30 cellular contexts compared by ENCODE assay signal in genomic region chr17:36741019-36741902, GRCh38.
"Had no signal": no experiment of that assay in that cellular context is flagged by ENCODE, and none has a peak within 500 bp of the region (broad histone marks: within the 10 kb centered on the region; RNA-seq: fewer than 3 reads in every experiment).

No MANE protein-coding gene starts in this region.

- H3K27ac Mint-ChIP-seq: activated CD4-positive, alpha-beta memory T cell treated with anti-CD3 and anti-CD28 coated beads, Interleukin-2, amount 10 ng/mL, durations not matched to agents 7 days and 5 days; activated CD4-positive, alpha-beta T cell treated with anti-CD3 and anti-CD28 coated beads, Interleukin-2, amount 10 ng/mL, durations not matched to agents 24 days and 14 days; activated CD8-positive, alpha-beta memory T cell treated with anti-CD3 and anti-CD28 coated beads, Interleukin-2, amount 10 ng/mL, durations not matched to agents 7 days and 5 days; activated naive CD8-positive, alpha-beta T cell treated with anti-CD3 and anti-CD28 coated beads for 36 hours; activated T-cell treated with anti-CD3 and anti-CD28 coated beads, Interleukin-2, amount 50 U/mL, for 72 hours; T-helper 17 cell had no signal

- H3K4me1 ChIP-seq: adrenal gland, body of pancreas, colonic mucosa, gastroesophageal sphincter, vagina had no signal

- H3K36me3 ChIP-seq: adrenal gland, cardiac muscle cell, colonic mucosa, gastroesophageal sphincter, thoracic aorta, vagina, WERI-Rb-1 had no signal

- H3K4me1 Mint-ChIP-seq: activated CD4-positive, alpha-beta memory T cell treated with anti-CD3 and anti-CD28 coated beads, Interleukin-2, amount 10 ng/mL, durations not matched to agents 7 days and 5 days; activated CD4-positive, alpha-beta T cell treated with anti-CD3 and anti-CD28 coated beads, Interleukin-2, amount 10 ng/mL, durations not matched to agents 24 days and 14 days; activated CD8-positive, alpha-beta memory T cell treated with anti-CD3 and anti-CD28 coated beads, Interleukin-2, amount 10 ng/mL, durations not matched to agents 7 days and 5 days; activated naive CD8-positive, alpha-beta T cell treated with anti-CD3 and anti-CD28 coated beads for 36 hours had no signal

- DNase-seq: activated CD4-positive, alpha-beta memory T cell treated with anti-CD3 and anti-CD28 coated beads, Interleukin-2, amount 10 ng/mL, durations not matched to agents 7 days and 5 days; activated CD4-positive, alpha-beta T cell treated with anti-CD3 and anti-CD28 coated beads, Interleukin-2, amount 10 ng/mL, durations not matched to agents 24 days and 14 days; activated CD4-positive, CD25-positive, alpha-beta regulatory T cell treated with anti-CD3 and anti-CD28 coated beads, Interleukin-2, amount 50 U/mL, for 72 hours; activated CD8-positive, alpha-beta memory T cell treated with anti-CD3 and anti-CD28 coated beads, Interleukin-2, amount 10 ng/mL, durations not matched to agents 7 days and 5 days; activated naive CD4-positive, alpha-beta T cell; activated naive CD8-positive, alpha-beta T cell treated with anti-CD3 and anti-CD28 coated beads for 36 hours; activated T-cell treated with anti-CD3 and anti-CD28 coated beads, Interleukin-2, amount 50 U/mL, for 72 hours; adrenal gland; body of pancreas; cerebellar nuclear complex; colonic mucosa; effector memory CD4-positive, alpha-beta T cell; head of caudate nucleus; hippocampal formation; immature natural killer cell; kidney; left colon; midbrain; right cardiac atrium; stimulated activated CD4-positive, alpha-beta T cell treated with anti-CD3 and anti-CD28 coated beads, Interleukin-2, amount 100 ng/mL, for 48 hours; stimulated activated naive CD8-positive, alpha-beta T cell treated with anti-CD3 and anti-CD28 coated beads, Interleukin-15, Interleukin-2, amounts not matched to agents 100 U/mL and 50 U/mL, for 24 hours; T-helper 17 cell; T1000; trophoblast cell; WERI-Rb-1 had no signal

- ATAC-seq: activated CD8-positive, alpha-beta memory T cell treated with anti-CD3 and anti-CD28 coated beads, Interleukin-2, amount 10 ng/mL, durations not matched to agents 7 days and 5 days; activated T-cell treated with anti-CD3 and anti-CD28 coated beads, Interleukin-2, amount 50 U/mL, for 72 hours; body of pancreas; gastroesophageal sphincter; left colon; naive thymus-derived CD8-positive, alpha-beta T cell; right cardiac atrium; stimulated activated naive CD8-positive, alpha-beta T cell treated with anti-CD3 and anti-CD28 coated beads, Interleukin-15, Interleukin-2, amounts not matched to agents 100 U/mL and 50 U/mL, for 24 hours; T-helper 17 cell had no signal

- H3K27me3 ChIP-seq: adrenal gland, cardiac muscle cell, colonic mucosa, vagina had no signal

- H3K27ac ChIP-seq: adrenal gland, body of pancreas, cardiac muscle cell, colonic mucosa, gastroesophageal sphincter, thoracic aorta, vagina, WERI-Rb-1 had no signal

- H3K9me3 ChIP-seq: body of pancreas, colonic mucosa, gastroesophageal sphincter, thoracic aorta, vagina had no signal

- H3K36me3 Mint-ChIP-seq: activated CD8-positive, alpha-beta memory T cell treated with anti-CD3 and anti-CD28 coated beads, Interleukin-2, amount 10 ng/mL, durations not matched to agents 7 days and 5 days had no signal

- H3K9me3 Mint-ChIP-seq: activated CD4-positive, alpha-beta memory T cell treated with anti-CD3 and anti-CD28 coated beads, Interleukin-2, amount 10 ng/mL, durations not matched to agents 7 days and 5 days; activated CD4-positive, alpha-beta T cell treated with anti-CD3 and anti-CD28 coated beads, Interleukin-2, amount 10 ng/mL, durations not matched to agents 24 days and 14 days; activated naive CD8-positive, alpha-beta T cell treated with anti-CD3 and anti-CD28 coated beads for 36 hours; activated T-cell treated with anti-CD3 and anti-CD28 coated beads, Interleukin-2, amount 50 U/mL, for 72 hours had no signal

- H3K27me3 Mint-ChIP-seq: activated naive CD8-positive, alpha-beta T cell treated with anti-CD3 and anti-CD28 coated beads for 36 hours had no signal

- H3K4me3 Mint-ChIP-seq: activated CD4-positive, alpha-beta memory T cell treated with anti-CD3 and anti-CD28 coated beads, Interleukin-2, amount 10 ng/mL, durations not matched to agents 7 days and 5 days; activated CD4-positive, alpha-beta T cell treated with anti-CD3 and anti-CD28 coated beads, Interleukin-2, amount 10 ng/mL, durations not matched to agents 24 days and 14 days; activated CD8-positive, alpha-beta memory T cell treated with anti-CD3 and anti-CD28 coated beads, Interleukin-2, amount 10 ng/mL, durations not matched to agents 7 days and 5 days; activated naive CD8-positive, alpha-beta T cell treated with anti-CD3 and anti-CD28 coated beads for 36 hours; activated T-cell treated with anti-CD3 and anti-CD28 coated beads, Interleukin-2, amount 50 U/mL, for 72 hours; immature natural killer cell; naive thymus-derived CD8-positive, alpha-beta T cell; T-helper 17 cell had no signal

- H3K4me3 ChIP-seq: adrenal gland, body of pancreas, cardiac muscle cell, colonic mucosa, gastroesophageal sphincter, thoracic aorta, vagina had no signal
